ENCODE assay signal across 24 cellular contexts in genomic region chr13:89212186-89212585, GRCh38.
"Had no signal": no experiment of that assay in that cellular context is flagged by ENCODE, and none has a peak within 500 bp of the region (broad histone marks: within the 10 kb centered on the region; RNA-seq: fewer than 3 reads in every experiment).

No MANE protein-coding gene starts in this region.

- H3K36me3 ChIP-seq: cardiac muscle cell, gastroesophageal sphincter, ovary, prostate gland, right atrium auricular region, spleen, vagina had no signal

- H3K4me3 ChIP-seq: cardiac muscle cell, gastroesophageal sphincter, ovary, prostate gland, right atrium auricular region, spleen, testis, vagina had no signal

- ATAC-seq: activated naive CD8-positive, alpha-beta T cell treated with anti-CD3 and anti-CD28 coated beads, Interleukin-2, amount 50 U/mL, for 24 hours; activated T-cell treated with anti-CD3 and anti-CD28 coated beads, Interleukin-2, amount 50 U/mL, for 72 hours; gastroesophageal sphincter; left ventricle myocardium superior; natural killer cell had no signal

- DNase-seq: activated CD4-positive, alpha-beta memory T cell treated with anti-CD3 and anti-CD28 coated beads for 36 hours; activated CD4-positive, alpha-beta T cell treated with anti-CD3 and anti-CD28 coated beads for 48 hours; activated effector memory CD4-positive, alpha-beta T cell treated with Interleukin-2 at 50 U/mL for 16 hours; activated naive CD4-positive, alpha-beta T cell treated with anti-CD3 and anti-CD28 coated beads, Interleukin-2, amount 10 ng/mL, durations not matched to agents 7 days and 5 days; activated naive CD8-positive, alpha-beta T cell treated with anti-CD3 and anti-CD28 coated beads, Interleukin-2, amount 50 U/mL, for 24 hours; activated T-cell treated with anti-CD3 and anti-CD28 coated beads, Interleukin-2, amount 50 U/mL, for 72 hours; cortex of kidney; head of caudate nucleus; hypothalamus; left ventricle myocardium superior; mammary epithelial cell; natural killer cell; ovary; spleen; stimulated activated CD4-positive, alpha-beta T cell treated with anti-CD3 and anti-CD28 coated beads, Interleukin-4, amount 100 ng/mL, for 1 hour; stimulated activated naive CD4-positive, alpha-beta T cell; testis; trophoblast cell had no signal

- H3K4me1 ChIP-seq: gastroesophageal sphincter, prostate gland, right atrium auricular region, spleen, testis, vagina had no signal

- H3K9me3 ChIP-seq: gastroesophageal sphincter, ovary, prostate gland, right atrium auricular region, testis, vagina had no signal

- H3K27me3 ChIP-seq: cardiac muscle cell, gastroesophageal sphincter, ovary, right atrium auricular region, spleen, testis, vagina had no signal

- H3K27ac ChIP-seq: cardiac muscle cell, epithelial cell of prostate, gastroesophageal sphincter, ovary, prostate gland, right atrium auricular region, spleen, testis, vagina had no signal
